In genomic region chr7:154789404-154789803, GRCh38 we compare ENCODE assay signal across 11 cellular contexts.
A peak's percentile ranks its signal among the peaks of the same experiment; 100 is the strongest.
DNase-seq lines count a peak whose midpoint lies in the region; ATAC-seq and TF ChIP-seq lines count a peak whose summit lies in the region.
"Had no signal": no experiment of that assay in that cellular context is flagged by ENCODE, and none has a peak within 500 bp of the region (broad histone marks: within the 10 kb centered on the region; RNA-seq: fewer than 3 reads in every experiment).

No MANE protein-coding gene starts in this region.

- H3K9me3 Mint-ChIP-seq in nephron (peaks cover 5% of the 10 kb centered on the region), T-cell (peaks cover 9 to 17% (median 11%) of the 10 kb centered on the region in 3 donors)

- H3K4me1 Mint-ChIP-seq in nephron (peaks cover 7% of the 10 kb centered on the region), T-cell (no peaks in the 10 kb centered on the region)

- 37 to 39% methylated on average over 4 to 5 of the region's 6 CpGs for WGBS in gastroesophageal sphincter (ENCODE audit: low coverage in 1 of 2), 2 donors

- CTCF ChIA-PET in T-cell (lab: Charles Lee) = no interaction called here

- H3K4me1 ChIP-seq in gastroesophageal sphincter = peaks cover 0 to 6% (median 0%) of the 10 kb centered on the region in 3 donors
- H3K4me1 ChIP-seq: pancreas had no signal

- H3K4me3 Mint-ChIP-seq in nephron = no peak overlapping the region
- H3K4me3 Mint-ChIP-seq in T-cell = no peak overlapping the region
- H3K4me3 Mint-ChIP-seq: dendritic cell treated with granulocyte-macrophage colony-stimulating factor and Interleukin-4, amounts not matched to agents 40 ng/mL and 50 ng/mL, for 4 days had no signal

- peaks cover 19% of the 10 kb centered on the region for H3K27me3 Mint-ChIP-seq in nephron (ENCODE audit: low read depth)
- peaks cover 17 to 24% of the 10 kb centered on the region in 2 donors for H3K27me3 Mint-ChIP-seq in T-cell

- ATAC-seq in gastroesophageal sphincter (no peak), GM19328 (IDR thresholded peaks at IDR 0.05; ENCODE audit: unreplicated experiment) (no peak), HG02885 (IDR thresholded peaks at IDR 0.05; ENCODE audit: poor library complexity, unreplicated experiment) (no peak), T-cell (replicated peaks in 1 of 4) (no peak)
- ATAC-seq: pancreas had no signal

- TF ChIP-seq POLR2A in gastroesophageal sphincter (IDR thresholded peaks at IDR 0.05) = no peak

- no peak overlapping the region for H3K4me3 ChIP-seq in WERI-Rb-1 (ENCODE audit: low read depth, low read length)
- H3K4me3 ChIP-seq in gastroesophageal sphincter = no peak overlapping the region
- H3K4me3 ChIP-seq: pancreas had no signal

- H3K36me3 Mint-ChIP-seq in nephron (ENCODE audit: low read depth) = no peaks in the 10 kb centered on the region
- H3K36me3 Mint-ChIP-seq in T-cell = no peaks in the 10 kb centered on the region

- TF ChIP-seq CTCF in WERI-Rb-1 (IDR thresholded peaks at IDR 0.05; ENCODE audit: low read depth, low read length) = peak; percentile 58
- TF ChIP-seq CTCF in nephron (IDR thresholded peaks at IDR 0.05; ENCODE audit: unreplicated experiment in 3 of 3) = peak; percentile 56 to 60 (median 57)
- TF ChIP-seq CTCF in gastroesophageal sphincter (IDR thresholded peaks at IDR 0.05) = no peak

- H3K27ac ChIP-seq in WERI-Rb-1 (no peak overlapping the region), gastroesophageal sphincter (no peak overlapping the region)
- H3K27ac ChIP-seq: pancreas had no signal

- peak; percentile 56 for DNase-seq in Daoy (ENCODE audit: low read depth)
- peak; percentile 31 for DNase-seq in M059J (ENCODE audit: low read depth)
- DNase-seq in WERI-Rb-1 = peak; percentile 22
- DNase-seq in T-cell = no peak
- DNase-seq: pancreas, T-helper 1 cell had no signal

- no peaks in the 10 kb centered on the region for H3K36me3 ChIP-seq in WERI-Rb-1
- no peaks in the 10 kb centered on the region for H3K36me3 ChIP-seq in gastroesophageal sphincter
- H3K36me3 ChIP-seq: pancreas had no signal

- peak overlapping the region in 1 of 3 experiments; percentile 7 for H3K27ac Mint-ChIP-seq in nephron
- no peak overlapping the region for H3K27ac Mint-ChIP-seq in T-cell
- H3K27ac Mint-ChIP-seq: dendritic cell treated with granulocyte-macrophage colony-stimulating factor and Interleukin-4, amounts not matched to agents 40 ng/mL and 50 ng/mL, for 4 days had no signal

- H3K9me3 ChIP-seq in WERI-Rb-1 (ENCODE audit: severe bottlenecking) (peaks cover 3% of the 10 kb centered on the region), gastroesophageal sphincter (peaks cover 0 to 20% (median 0%) of the 10 kb centered on the region in 3 donors)
- H3K9me3 ChIP-seq: pancreas had no signal

- H3K27me3 ChIP-seq in WERI-Rb-1 (ENCODE audit: insufficient read depth, low read depth, severe bottlenecking) (peaks cover 96% of the 10 kb centered on the region), gastroesophageal sphincter (peaks cover 8% of the 10 kb centered on the region)
- H3K27me3 ChIP-seq: pancreas had no signal

- POLR2A ChIA-PET in T-cell (lab: Charles Lee) = no interaction called here

- TF ChIP-seq EP300 in gastroesophageal sphincter (IDR thresholded peaks at IDR 0.05) = no peak

Comparison
In these comparisons a context has a peak if more than half of its experiments do, and no peak if none do; other contexts are left out.
1. DNase-seq: peak in Daoy (single experiment), M059J (single experiment) and WERI-Rb-1 (single experiment); none in T-cell (0 of 34).
2. CTCF ChIP-seq: peak in WERI-Rb-1 (single experiment) and nephron (3 of 3); none in gastroesophageal sphincter (0 of 4).